Comparison of ENCODE assay signal across 8 cellular contexts in the genomic region with DNA sequence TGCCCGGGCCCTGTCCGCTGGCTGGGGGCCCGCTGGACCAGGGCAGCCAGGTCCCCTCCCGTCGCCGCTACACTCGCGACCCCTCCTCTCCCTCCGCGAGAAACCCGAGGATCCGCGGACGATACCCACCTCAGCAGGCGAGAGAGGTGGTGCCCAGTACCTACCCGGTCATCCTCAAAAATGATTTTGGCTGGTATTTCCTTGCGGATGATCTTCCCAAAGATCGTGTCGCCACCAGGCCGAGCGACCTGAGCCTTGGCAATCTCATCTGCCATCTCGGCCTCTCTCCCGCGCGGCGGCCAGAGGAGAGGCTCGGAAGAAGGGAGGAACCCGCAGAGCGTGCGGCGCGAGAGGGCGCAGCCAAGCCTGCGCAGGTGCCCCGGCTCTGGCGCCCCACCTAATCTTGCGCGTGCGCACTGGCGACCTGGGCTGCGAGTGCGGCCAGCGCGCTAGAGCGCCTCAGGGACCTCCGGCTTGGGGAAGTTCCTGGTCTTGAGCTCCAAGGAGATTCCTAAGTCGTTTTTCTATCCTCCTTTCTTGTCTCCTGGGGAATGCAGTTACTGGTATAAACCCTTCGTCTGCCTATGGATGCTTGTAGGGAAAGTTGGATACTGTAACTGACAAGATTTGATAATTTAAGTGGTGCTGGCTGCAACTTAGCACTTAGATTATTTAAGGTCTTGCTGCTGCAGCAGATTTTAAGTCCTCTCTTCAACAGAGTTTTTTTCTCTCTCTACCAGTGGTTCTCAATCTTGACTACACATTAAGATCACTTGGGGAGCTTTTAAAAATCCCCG. TPM values are rescaled to one million over a fixed set of nuclear protein-coding genes. Genes with fewer than 3 reads are reported as not detected.
DNase-seq lines count a peak whose midpoint lies in the region; ATAC-seq and TF ChIP-seq lines count a peak whose summit lies in the region.

A gene (minus strand): TSS at position 326 of the 797 bp plus-strand sequence. CDS start 51 bp downstream, at position 275.

- peak; percentile 68 for ATAC-seq in thoracic aorta (ENCODE audit: insufficient number of reproducible peaks, low FRiP score, low read depth)

- H3K4me1 Mint-ChIP-seq in HFFc6 (ENCODE audit: low read depth) = peaks cover 32% of the 10 kb centered on the region

- H3K27me3 Mint-ChIP-seq in HFFc6 (ENCODE audit: insufficient read depth) = no peaks in the 10 kb centered on the region; the same call in 1 of the 2 replicates

- H3K4me1 ChIP-seq in osteoblast (ENCODE audit: insufficient read depth, low read length) (peaks cover 11% of the 10 kb centered on the region), thoracic aorta (ENCODE audit: control insufficient read depth in 1 of 2, low read depth in 2 of 2) (peaks cover 8 to 20% of the 10 kb centered on the region in 2 donors)

- H3K36me3 ChIP-seq in SK-N-MC (ENCODE audit: insufficient read depth, low read length) (peaks cover 35% of the 10 kb centered on the region), osteoblast (ENCODE audit: insufficient read depth, low read length) (peaks cover 22% of the 10 kb centered on the region), thoracic aorta (peaks cover 8% of the 10 kb centered on the region)

- H3K4me3 Mint-ChIP-seq in HFFc6 = peak within 1 kb of the TSS; percentile 97

- H3K27ac Mint-ChIP-seq in HFFc6 = peak within 1 kb of the TSS; percentile 96

- peak within 1 kb of the TSS; percentile 90 for H3K4me3 ChIP-seq in GM08714 (ENCODE audit: low read length)
- peak within 1 kb of the TSS; percentile 87 for H3K4me3 ChIP-seq in SK-N-MC
- H3K4me3 ChIP-seq in osteoblast (ENCODE audit: insufficient read depth, low read length) = peak within 1 kb of the TSS; percentile 98
- peak within 1 kb of the TSS; percentile 76 for H3K4me3 ChIP-seq in thoracic aorta

- H3K9me3 ChIP-seq in SK-N-MC (ENCODE audit: low read depth, low read length) (no peaks in the 10 kb centered on the region), osteoblast (ENCODE audit: low read depth, low read length) (no peaks in the 10 kb centered on the region), thoracic aorta (no peaks in the 10 kb centered on the region)

- DNase-seq in HFFc6 = peak; percentile 81
- peak; percentile 95 for DNase-seq in NAMALWA (ENCODE audit: low spot score)
- DNase-seq in SK-N-MC (ENCODE audit: low read depth, low spot score) = peak; percentile 66
- DNase-seq in activated naive CD4-positive, alpha-beta T cell treated with anti-CD3 and anti-CD28 coated beads, Interleukin-2, amount 50 U/mL, for 16 hours = peak; percentile 94
- peak; percentile 87 for DNase-seq in globus pallidus (ENCODE audit: low spot score)
- peak; percentile 99 for DNase-seq in osteoblast (ENCODE audit: insufficient read length, low spot score, missing footprints)
- peak; percentile 50 for DNase-seq in thoracic aorta (ENCODE audit: low spot score)

- peak within 1 kb of the TSS; percentile 99 for H2AFZ ChIP-seq in osteoblast (ENCODE audit: low read length)

- H3K4me2 ChIP-seq in osteoblast (ENCODE audit: insufficient read depth, low read length) = peak within 1 kb of the TSS; percentile 95

- H3K79me2 ChIP-seq in osteoblast (ENCODE audit: insufficient read depth, low read length) = peaks cover 46% of the 10 kb centered on the region

- no peaks in the 10 kb centered on the region for H4K20me1 ChIP-seq in osteoblast (ENCODE audit: insufficient read depth, low read length)

- no peaks in the 10 kb centered on the region for H3K9me3 Mint-ChIP-seq in HFFc6

- H3K27ac ChIP-seq in SK-N-MC = peak within 1 kb of the TSS; percentile 92
- peak within 1 kb of the TSS; percentile 92 for H3K27ac ChIP-seq in osteoblast (ENCODE audit: low read depth, low read length)
- H3K27ac ChIP-seq in thoracic aorta = peak within 1 kb of the TSS; percentile 91 to 94

- H3K27me3 ChIP-seq in osteoblast (ENCODE audit: insufficient read depth, low read length) (no peaks in the 10 kb centered on the region), thoracic aorta (replicated peaks; ENCODE audit: insufficient read depth) (no peaks in the 10 kb centered on the region)

- H3K36me3 Mint-ChIP-seq in HFFc6 (ENCODE audit: low read depth) = peaks cover 24% of the 10 kb centered on the region

- H3K9ac ChIP-seq in SK-N-MC (ENCODE audit: insufficient read length) = peak within 1 kb of the TSS; percentile 97

- TF ChIP-seq CTCF in HFFc6 (IDR thresholded peaks at IDR 0.05) (peak; percentile 5; the same call in 1 of the 2 replicates), osteoblast (IDR thresholded peaks at IDR 0.05; ENCODE audit: extremely low read depth, low read depth, low read length) (peak; percentile 5), thoracic aorta (IDR thresholded peaks at IDR 0.05) (no peak)

RNA-seq across cellular contexts. Expression of the gene that starts here (rescaled TPM):
- total RNA-seq in HFFc6 (2021; fragmentation: NEBNext Ultra II Directional; extraction: Animal tissue kit (Norgen Biotek cat#: 25700)) = 100 to 1,000 TPM; 231 to 251 (median 241) TPM
- total RNA-seq in osteoblast (134 and 158 TPM in 2 replicates), thoracic aorta (100 to 1,000 TPM; 116 to 167 TPM)

Comparison
In these comparisons a context has a peak if more than half of its experiments do, and no peak if none do; other contexts are left out.
1. Peak in every context shown above with its lines: DNase-seq, ATAC-seq, H3K4me3 ChIP-seq and H3K27ac ChIP-seq.